22 cellular contexts compared by ENCODE assay signal in the genomic region with DNA sequence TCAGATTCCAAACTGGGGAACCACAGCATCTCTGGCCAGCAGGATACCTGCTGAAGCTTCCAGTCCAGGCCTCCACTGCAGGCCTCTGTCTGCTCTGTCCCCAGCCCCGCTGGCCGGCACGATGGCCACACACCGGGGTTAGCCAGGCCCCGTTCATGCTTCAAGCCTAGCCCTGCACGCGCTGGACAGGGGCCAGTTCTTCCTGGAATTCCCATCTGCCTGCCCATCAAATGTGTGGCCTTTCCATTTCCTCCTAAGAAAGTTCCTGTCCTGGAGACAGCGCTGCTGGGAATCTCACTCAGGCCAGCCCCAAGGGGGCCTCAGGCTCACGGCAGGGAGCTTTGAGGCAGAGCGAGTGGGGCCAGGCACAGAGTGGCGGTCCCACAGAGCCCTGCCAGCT. TPM values are rescaled to one million over a fixed set of nuclear protein-coding genes. Genes with fewer than 3 reads are reported as not detected.
DNase-seq lines count a peak whose midpoint lies in the region; ATAC-seq and TF ChIP-seq lines count a peak whose summit lies in the region.
"Had no signal": no experiment of that assay in that cellular context is flagged by ENCODE, and none has a peak within 500 bp of the region (broad histone marks: within the 10 kb centered on the region; RNA-seq: fewer than 3 reads in every experiment).

No MANE protein-coding gene starts in this region.

- H3K4me1 ChIP-seq in adrenal gland (replicated peaks in 1 of 2) (peaks cover 0 to 17% of the 10 kb centered on the region in 2 donors), stomach (peaks cover 7 to 32% (median 14%) of the 10 kb centered on the region in 4 donors)
- H3K4me1 ChIP-seq: ascending aorta had no signal

- H3K27me3 ChIP-seq in adrenal gland (no peaks in the 10 kb centered on the region), stomach (peaks cover 0 to 15% (median 0%) of the 10 kb centered on the region in 3 donors), MG63 (no peaks in the 10 kb centered on the region)
- H3K27me3 ChIP-seq: ascending aorta had no signal

- TF ChIP-seq CTCF in adrenal gland (IDR thresholded peaks at IDR 0.05) (no peak), stomach (IDR thresholded peaks at IDR 0.05) (no peak)

- WGBS in adrenal gland, 4 donors, result 73 to 82% (median 78%) methylated on average over 2 to 11 of the region's 11 CpGs
- WGBS in stomach, 5 donors, result 61 to 79% (median 75%) methylated on average over 11 of the region's 11 CpGs

- no peak for ATAC-seq in GM18517 (IDR thresholded peaks at IDR 0.05; ENCODE audit: unreplicated experiment)
- ATAC-seq: left lobe of liver, sciatic nerve had no signal

- intact Hi-C loops in adrenal gland (cut with DNase I) (no loop called here), stomach (cut with DNase I; ENCODE audit: low total_unique reads) (no loop called here)

- peak overlapping the region in 1 of 5 donors; percentile 22 for H3K27ac ChIP-seq in adrenal gland
- peak overlapping the region in 3 of 5 donors; percentile 7 to 47 (median 24) for H3K27ac ChIP-seq in stomach
- H3K27ac ChIP-seq: 22Rv1, ascending aorta had no signal

- TF ChIP-seq EP300 in stomach (IDR thresholded peaks at IDR 0.05), result no peak

- peak; percentile 11 for DNase-seq in SHP77 treated with DMSO at 0.1 percent for 48 hours (lab: John Stamatoyannopoulos, UW)
- DNase-seq in SHP77 (lab: John Stamatoyannopoulos, UW), result no peak
- DNase-seq in adrenal gland, result peak in 4 of 7 donors; percentile 45 to 75 (median 56)
- peak; percentile 28 for DNase-seq in kidney tubule cell (ENCODE audit: low spot score)
- no peak for DNase-seq in stomach
- no peak for DNase-seq in MG63
- DNase-seq in SIG-M5 treated with dmso at 0.1 percent for 504 hours (lab: John Stamatoyannopoulos, UW; ENCODE audit: unreplicated experiment), result no peak
- DNase-seq: activated CD4-positive, alpha-beta T cell treated with anti-CD3 and anti-CD28 coated beads, Interleukin-2, amount 10 ng/mL, durations not matched to agents 24 days and 14 days; activated CD8-positive, alpha-beta memory T cell treated with anti-CD3 and anti-CD28 coated beads, Interleukin-2, amount 50 U/mL, for 48 hours; cortex of kidney; GDM1; NCI-H1105; occipital lobe; stimulated activated CD4-positive, alpha-beta T cell treated with anti-CD3 and anti-CD28 coated beads, Interleukin-2, amount 100 ng/mL, for 48 hours had no signal

- H3K9me3 ChIP-seq in adrenal gland (replicated peaks in 1 of 3) (no peaks in the 10 kb centered on the region), stomach (no peaks in the 10 kb centered on the region), MG63 (no peaks in the 10 kb centered on the region)
- H3K9me3 ChIP-seq: ascending aorta had no signal

- H3K4me3 ChIP-seq in adrenal gland (no peak overlapping the region), stomach (no peak overlapping the region), MG63 (no peak overlapping the region)
- H3K4me3 ChIP-seq: ascending aorta had no signal

- H3K36me3 ChIP-seq in adrenal gland (replicated peaks in 1 of 2) (no peaks in the 10 kb centered on the region), stomach (peaks cover 0 to 10% (median 6%) of the 10 kb centered on the region in 4 donors), MG63 (no peaks in the 10 kb centered on the region)

- TF ChIP-seq POLR2A in adrenal gland (IDR thresholded peaks at IDR 0.05) (no peak), stomach (IDR thresholded peaks at IDR 0.05) (no peak)

RNA-seq across cellular contexts. Expression of gene SH2B2, which starts 18.0 kb away (rescaled TPM):
- total RNA-seq in adrenal gland, result 10 to 100 TPM in 1 of 8 donors, 1 to 10 TPM in 7; 3.8 to 22.8 (median 5.5) TPM
- polyA plus RNA-seq in adrenal gland, result 1 to 10 TPM in 2 of 3 donors, under 1 TPM in 1; 0.90 to 8.4 (median 4.7) TPM
- 10 to 100 TPM in 1 of 5 donors, 1 to 10 TPM in 2, under 1 TPM in 1, not detected in 1; 0.37 to 11.1 (median 6.5) TPM for total RNA-seq in stomach
- 1 to 10 TPM; 2.3 to 2.7 (median 2.6) TPM for polyA plus RNA-seq in stomach
- 0.40 and 1.3 TPM in 2 replicates for total RNA-seq in MG63 (2014; rRNA removed; shearing (Covaris generic); ENCODE audit: low replicate concordance)

RNA-seq across cellular contexts. Expression of gene SPDYE6, which starts 51.6 kb away (rescaled TPM):
- total RNA-seq in adrenal gland (not detected), stomach (not detected)
- polyA plus RNA-seq in adrenal gland (not detected), stomach (not detected)
- not detected in 2 replicates for total RNA-seq in MG63 (2014; rRNA removed; shearing (Covaris generic); ENCODE audit: low replicate concordance)
- total RNA-seq: activated CD4-positive, alpha-beta T cell treated with anti-CD3 and anti-CD28 coated beads, Interleukin-2, amount 10 ng/mL, durations not matched to agents 24 days and 14 days; ascending aorta; epithelial cell of proximal tubule; frontal cortex; left lobe of liver; mucosa of gallbladder; sciatic nerve had no signal

Comparison
In these comparisons a context has a peak if more than half of its experiments do, and no peak if none do; other contexts are left out.
1. DNase-seq: peak in SHP77 treated with DMSO at 0.1 percent for 48 hours (single experiment), adrenal gland (4 of 7) and kidney tubule cell (single experiment); none in SHP77 (0 of 2), stomach (single experiment), MG63 (single experiment) and SIG-M5 treated with dmso at 0.1 percent for 504 hours (single experiment).